ENCODE assay signal across 2 cellular contexts in the genomic region with DNA sequence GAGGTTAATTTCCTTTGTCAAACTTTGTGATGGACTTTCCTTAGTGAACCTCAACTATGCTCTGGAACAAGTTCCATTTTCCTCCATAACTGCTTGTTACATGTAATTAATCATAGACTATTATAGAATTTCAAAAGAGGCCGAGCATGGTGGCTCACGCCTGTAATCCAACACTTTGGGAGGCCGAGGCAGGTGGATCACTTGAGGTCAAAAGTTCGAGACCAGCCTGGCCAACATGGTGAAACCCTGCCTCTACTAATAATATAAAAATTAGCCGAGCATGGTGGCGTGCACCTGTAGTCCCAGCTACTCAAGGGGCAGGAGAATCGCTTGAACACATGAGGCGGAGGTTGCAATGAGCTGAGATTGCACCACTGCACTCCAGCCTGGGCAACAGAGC.
A peak's percentile ranks its signal among the peaks of the same experiment; 100 is the strongest.
DNase-seq lines count a peak whose midpoint lies in the region; TF ChIP-seq lines count a peak whose summit lies in the region.
"Not testable (repeated sequence)": the region's sequence is repeated elsewhere in the genome, so short reads cannot be mapped to it uniquely, and the experiment has no call there.

No MANE protein-coding gene starts in this region.

- intact Hi-C loops in activated CD4-positive, alpha-beta T cell treated with anti-CD3 and anti-CD28 coated beads, Interleukin-2, amount 10 ng/mL, durations not matched to agents 24 days and 14 days (cut with micrococcal nuclease): not testable (repeated sequence)

- not testable (repeated sequence) for H3K36me3 Mint-ChIP-seq in activated CD4-positive, alpha-beta T cell treated with anti-CD3 and anti-CD28 coated beads, Interleukin-2, amount 10 ng/mL, durations not matched to agents 24 days and 14 days (ENCODE audit: low read depth); osteocyte (ENCODE audit: unreplicated experiment)

- DNase-seq in activated CD4-positive, alpha-beta T cell treated with anti-CD3 and anti-CD28 coated beads, Interleukin-2, amount 10 ng/mL, durations not matched to agents 24 days and 14 days: peak; percentile 18
- DNase-seq in osteocyte (ENCODE audit: extremely low spot score, unreplicated experiment): peak; percentile 57

- H3K9me3 Mint-ChIP-seq in activated CD4-positive, alpha-beta T cell treated with anti-CD3 and anti-CD28 coated beads, Interleukin-2, amount 10 ng/mL, durations not matched to agents 24 days and 14 days; osteocyte (ENCODE audit: unreplicated experiment): not testable (repeated sequence)

- H3K27me3 Mint-ChIP-seq in activated CD4-positive, alpha-beta T cell treated with anti-CD3 and anti-CD28 coated beads, Interleukin-2, amount 10 ng/mL, durations not matched to agents 24 days and 14 days; osteocyte (ENCODE audit: unreplicated experiment): not testable (repeated sequence)

- not testable (repeated sequence) for H3K4me3 Mint-ChIP-seq in activated CD4-positive, alpha-beta T cell treated with anti-CD3 and anti-CD28 coated beads, Interleukin-2, amount 10 ng/mL, durations not matched to agents 24 days and 14 days; osteocyte (ENCODE audit: unreplicated experiment)

- H3K27ac Mint-ChIP-seq in activated CD4-positive, alpha-beta T cell treated with anti-CD3 and anti-CD28 coated beads, Interleukin-2, amount 10 ng/mL, durations not matched to agents 24 days and 14 days; osteocyte (ENCODE audit: unreplicated experiment): not testable (repeated sequence)

- TF ChIP-seq CTCF in osteocyte (IDR thresholded peaks at IDR 0.05): not testable (repeated sequence)

- H3K4me1 Mint-ChIP-seq in activated CD4-positive, alpha-beta T cell treated with anti-CD3 and anti-CD28 coated beads, Interleukin-2, amount 10 ng/mL, durations not matched to agents 24 days and 14 days; osteocyte (ENCODE audit: unreplicated experiment): not testable (repeated sequence)
